In genomic region chr1:31651025-31651424, GRCh38 we compare ENCODE assay signal across 27 cellular contexts. TPM values are rescaled to one million over a fixed set of nuclear protein-coding genes. Genes with fewer than 3 reads are reported as not detected.
DNase-seq lines count a peak whose midpoint lies in the region; ATAC-seq and TF ChIP-seq lines count a peak whose summit lies in the region.
"Had no signal": no experiment of that assay in that cellular context is flagged by ENCODE, and none has a peak within 500 bp of the region (broad histone marks: within the 10 kb centered on the region; RNA-seq: fewer than 3 reads in every experiment).

No MANE protein-coding gene starts in this region.

- DNase-seq in cardiac muscle cell (ENCODE audit: low read depth in 1 of 2, low spot score in 1 of 2): no peak
- no peak for DNase-seq in right atrium auricular region (ENCODE audit: low spot score)
- peak; percentile 95 to 98 for DNase-seq in trophoblast cell
- DNase-seq in thyroid gland: peak; percentile 63 to 71
- no peak for DNase-seq in WTC11 (ENCODE audit: low spot score)
- DNase-seq: 8988T; activated CD4-positive, alpha-beta T cell treated with anti-CD3 and anti-CD28 coated beads for 48 hours; activated naive CD4-positive, alpha-beta T cell treated with anti-CD3 and anti-CD28 coated beads, Interleukin-2, amount 10 ng/mL, durations not matched to agents 7 days and 5 days; activated T-cell treated with anti-CD3 and anti-CD28 coated beads, Interleukin-2, amount 50 U/mL, for 4 hours; amygdala; CD4-positive, alpha-beta T cell; central memory CD4-positive, alpha-beta T cell; dermis blood vessel endothelial cell; left ventricle myocardium superior; NCI-H1048; NCI-H2029; NCI-H2227 treated with DMSO at 0.1 percent for 48 hours; NCI-H69; stimulated activated CD4-positive, alpha-beta T cell treated with anti-CD3 and anti-CD28 coated beads, Interleukin-4, amount 100 ng/mL, for 4 hours; stimulated activated naive CD4-positive, alpha-beta T cell treated with Interleukin-2 at 50 U/mL for 16 hours; upper lobe of left lung had no signal

- H3K36me3 ChIP-seq in cardiac muscle cell (no peaks in the 10 kb centered on the region), right atrium auricular region (peaks cover 13% of the 10 kb centered on the region), gastroesophageal sphincter (peaks cover 0 to 43% of the 10 kb centered on the region in 2 donors), trophoblast cell (ENCODE audit: control insufficient read depth in 1 of 2, insufficient read depth in 2 of 2, low read length in 2 of 2) (peaks cover 21 to 28% of the 10 kb centered on the region in 2 experiments), thyroid gland (no peaks in the 10 kb centered on the region)
- H3K36me3 ChIP-seq: upper lobe of left lung had no signal

- no peak for ATAC-seq in gastroesophageal sphincter
- ATAC-seq in HG03521 (IDR thresholded peaks at IDR 0.05; ENCODE audit: unreplicated experiment): no peak
- no peak for ATAC-seq in GM18502 (IDR thresholded peaks at IDR 0.05; ENCODE audit: poor library complexity, unreplicated experiment)
- ATAC-seq in WTC11: no peak
- ATAC-seq: activated T-cell treated with anti-CD3 and anti-CD28 coated beads, Interleukin-2, amount 50 U/mL, for 4 hours; HCT116; left ventricle myocardium superior had no signal

- no peak overlapping the region for H3K4me3 Mint-ChIP-seq in WTC11
- H3K4me3 Mint-ChIP-seq: activated naive CD4-positive, alpha-beta T cell treated with anti-CD3 and anti-CD28 coated beads, Interleukin-2, amount 10 ng/mL, durations not matched to agents 7 days and 5 days; activated T-cell treated with anti-CD3 and anti-CD28 coated beads, Interleukin-2, amount 50 U/mL, for 4 hours; CD4-positive, alpha-beta T cell had no signal

- TF ChIP-seq POLR2A in gastroesophageal sphincter (IDR thresholded peaks at IDR 0.05): no peak
- TF ChIP-seq POLR2A in thyroid gland (IDR thresholded peaks at IDR 0.05): no peak

- no peak overlapping the region for H3K18ac ChIP-seq in trophoblast cell (ENCODE audit: low read length)

- H3K4me1 Mint-ChIP-seq in WTC11: no peaks in the 10 kb centered on the region

- no peak overlapping the region for H3K27ac Mint-ChIP-seq in WTC11
- H3K27ac Mint-ChIP-seq: activated naive CD4-positive, alpha-beta T cell treated with anti-CD3 and anti-CD28 coated beads, Interleukin-2, amount 10 ng/mL, durations not matched to agents 7 days and 5 days; CD4-positive, alpha-beta T cell had no signal

- CTCF ChIA-PET in WTC11 (lab: Charles Lee): interaction anchor here (0.9 to 1.5 kb wide), 8 partner anchors 13 to 65 kb away, joined by 3 to 5 read pairs (median 4); partner anchors contain the start of gene COL16A1

- no peak overlapping the region for H2BK12ac ChIP-seq in trophoblast cell (ENCODE audit: low read length)

- no peak overlapping the region for H2AFZ ChIP-seq in trophoblast cell (ENCODE audit: insufficient read depth, low read length, poor library complexity)

- peaks cover 65% of the 10 kb centered on the region for H3K79me1 ChIP-seq in trophoblast cell (ENCODE audit: low read length)

- no peak overlapping the region for H3K4ac ChIP-seq in trophoblast cell (ENCODE audit: low read depth, low read length)

- no peak overlapping the region for H3K9ac ChIP-seq in trophoblast cell (ENCODE audit: low read length)

- H4K91ac ChIP-seq in trophoblast cell (ENCODE audit: low read depth, low read length): no peak overlapping the region

- peak overlapping the region; percentile 58 for H3K27ac ChIP-seq in cardiac muscle cell
- no peak overlapping the region for H3K27ac ChIP-seq in right atrium auricular region
- H3K27ac ChIP-seq in gastroesophageal sphincter: peak overlapping the region in 3 of 4 donors; percentile 2 to 29 (median 25)
- peak overlapping the region; percentile 97 for H3K27ac ChIP-seq in trophoblast cell (ENCODE audit: low read depth, low read length)
- peak overlapping the region; percentile 84 to 98 (median 91) for H3K27ac ChIP-seq in thyroid gland
- H3K27ac ChIP-seq: upper lobe of left lung had no signal

- H4K12ac ChIP-seq in trophoblast cell (ENCODE audit: low read depth, low read length): no peak overlapping the region

- TF ChIP-seq EP300 in gastroesophageal sphincter (IDR thresholded peaks at IDR 0.05): no peak

- H3K4me3 ChIP-seq in cardiac muscle cell (no peak overlapping the region), right atrium auricular region (no peak overlapping the region), gastroesophageal sphincter (no peak overlapping the region), trophoblast cell (ENCODE audit: low read depth, low read length) (no peak overlapping the region), thyroid gland (replicated peaks in 1 of 3) (no peak overlapping the region)
- H3K4me3 ChIP-seq: upper lobe of left lung had no signal

- H3K9me3 ChIP-seq in cardiac muscle cell (ENCODE audit: low read depth) (no peaks in the 10 kb centered on the region), right atrium auricular region (no peaks in the 10 kb centered on the region), gastroesophageal sphincter (no peaks in the 10 kb centered on the region), trophoblast cell (ENCODE audit: insufficient read depth, low read depth, low read length) (no peaks in the 10 kb centered on the region), thyroid gland (no peaks in the 10 kb centered on the region)
- H3K9me3 ChIP-seq: upper lobe of left lung had no signal

- H3K23ac ChIP-seq in trophoblast cell (ENCODE audit: low read length): no peak overlapping the region

- H3K79me2 ChIP-seq in trophoblast cell (ENCODE audit: control insufficient read depth, insufficient read depth, low read length, poor library complexity): peaks cover 12% of the 10 kb centered on the region

- H3K4me2 ChIP-seq in trophoblast cell (ENCODE audit: low read length): peak overlapping the region; percentile 5

- peak overlapping the region; percentile 99 for H2BK120ac ChIP-seq in trophoblast cell (ENCODE audit: insufficient read depth, low read length, poor library complexity)

- no peak overlapping the region for H2AK5ac ChIP-seq in trophoblast cell (ENCODE audit: low read length)

- peak overlapping the region; percentile 98 for H2BK5ac ChIP-seq in trophoblast cell (ENCODE audit: low read depth, low read length, poor library complexity)

- H4K8ac ChIP-seq in trophoblast cell (ENCODE audit: low read depth, low read length): no peak overlapping the region

- no peaks in the 10 kb centered on the region; the same call in 1 of the 2 replicates for H3K9me3 Mint-ChIP-seq in WTC11
- H3K9me3 Mint-ChIP-seq: CD4-positive, alpha-beta T cell had no signal

- TF ChIP-seq CTCF in cardiac muscle cell (IDR thresholded peaks at IDR 0.05; ENCODE audit: low read depth, low read length): no peak
- TF ChIP-seq CTCF in right atrium auricular region (IDR thresholded peaks at IDR 0.05): no peak
- TF ChIP-seq CTCF in gastroesophageal sphincter (IDR thresholded peaks at IDR 0.05): no peak
- no peak for TF ChIP-seq CTCF in thyroid gland (IDR thresholded peaks at IDR 0.05)
- no peak for TF ChIP-seq CTCF in WTC11 (IDR thresholded peaks at IDR 0.05)

- WGBS in gastroesophageal sphincter (ENCODE audit: low coverage in 1 of 2), 2 donors: 6% methylated on average over 1 of the region's 1 CpG; no CpG with 5 or more reads in 1 of the 2 donors
- WGBS in trophoblast cell (ENCODE audit: extremely low coverage, insufficient coverage, insufficient read length): no CpG with 5 or more reads among the region's 1 CpG
- WGBS in thyroid gland, 2 donors: 14 to 17% methylated on average over 1 of the region's 1 CpG

- H3K14ac ChIP-seq in trophoblast cell (ENCODE audit: low read length): no peak overlapping the region

- peaks cover 15% of the 10 kb centered on the region for H3K4me1 ChIP-seq in cardiac muscle cell (ENCODE audit: low read depth)
- peaks cover 0 to 29% of the 10 kb centered on the region in 2 donors for H3K4me1 ChIP-seq in right atrium auricular region
- H3K4me1 ChIP-seq in gastroesophageal sphincter: peaks cover 0 to 17% (median 0%) of the 10 kb centered on the region in 3 donors
- peaks cover 40 to 51% of the 10 kb centered on the region in 2 experiments for H3K4me1 ChIP-seq in trophoblast cell (ENCODE audit: control insufficient read depth in 1 of 2, insufficient read depth in 2 of 2, low read length in 2 of 2)
- peaks cover 55 to 89% of the 10 kb centered on the region in 2 donors for H3K4me1 ChIP-seq in thyroid gland
- H3K4me1 ChIP-seq: upper lobe of left lung had no signal

- POLR2A ChIA-PET in WTC11 (lab: Charles Lee): no interaction called here

- H3K36me3 Mint-ChIP-seq in WTC11: no peaks in the 10 kb centered on the region
- H3K36me3 Mint-ChIP-seq: activated naive CD4-positive, alpha-beta T cell treated with anti-CD3 and anti-CD28 coated beads, Interleukin-2, amount 10 ng/mL, durations not matched to agents 7 days and 5 days had no signal

- no peaks in the 10 kb centered on the region; the same call in 1 of the 2 replicates for H3K27me3 Mint-ChIP-seq in WTC11 (ENCODE audit: low read depth)
- H3K27me3 Mint-ChIP-seq: CD4-positive, alpha-beta T cell had no signal

- H3K27me3 ChIP-seq in cardiac muscle cell (no peaks in the 10 kb centered on the region), right atrium auricular region (no peaks in the 10 kb centered on the region), gastroesophageal sphincter (no peaks in the 10 kb centered on the region), trophoblast cell (ENCODE audit: insufficient read depth, low read length) (no peaks in the 10 kb centered on the region), thyroid gland (no peaks in the 10 kb centered on the region)
- H3K27me3 ChIP-seq: upper lobe of left lung had no signal

- intact Hi-C loops in thyroid gland (cut with DNase I): no loop called here

TF ChIP-seq in WTC11, 78 proteins besides CTCF, POLR2A, EP300 and RAD21 (continues in another document):
- no peak for TF ChIP-seq JUN (CRISPR knock-in tag; IDR thresholded peaks at IDR 0.05)

RNA-seq across cellular contexts. Expression of gene PEF1, which starts 6.3 kb away (rescaled TPM):
- total RNA-seq in cardiac muscle cell (89.5 and 97.8 TPM in 2 replicates), right atrium auricular region (10 to 100 TPM; 42.9 to 66.8 TPM), gastroesophageal sphincter (100 to 1,000 TPM in 1 of 4 donors, 10 to 100 TPM in 3; 71.3 to 109 (median 88.7) TPM), thyroid gland (100 to 1,000 TPM; 180 to 355 (median 312) TPM), WTC11 (2021) (33.7 to 37.0 TPM (median 35.5 TPM) in 3 replicates)
- polyA plus RNA-seq in cardiac muscle cell: 89.3 and 109 TPM in 2 replicates
- 66.7 and 70.3 TPM in 2 replicates for polyA plus RNA-seq in trophoblast cell (2013)

RNA-seq across cellular contexts. Expression of gene HCRTR1, which starts 33.5 kb away (rescaled TPM):
- not detected in 2 replicates for total RNA-seq in cardiac muscle cell
- polyA plus RNA-seq in cardiac muscle cell: not detected in 2 replicates
- under 1 TPM in 1 of 2 donors, not detected in 1; 0.43 TPM for total RNA-seq in right atrium auricular region
- under 1 TPM in 3 of 4 donors, not detected in 1; 0.23 to 0.82 (median 0.67) TPM for total RNA-seq in gastroesophageal sphincter
- 1.4 and 1.5 TPM in 2 replicates for polyA plus RNA-seq in trophoblast cell (2013)
- 1 to 10 TPM in 2 of 4 donors, under 1 TPM in 2; 0.40 to 5.6 (median 1.3) TPM for total RNA-seq in thyroid gland
- total RNA-seq in WTC11 (2021): 0.13 to 0.23 TPM (median 0.14 TPM) in 3 replicates
- total RNA-seq: activated T-cell treated with anti-CD3 and anti-CD28 coated beads, Interleukin-2, amount 50 U/mL, for 4 hours; CD4-positive, alpha-beta T cell; mononuclear cell; T-helper 2 cell treated with Interferon-gamma antibody and Interleukin-4, amounts not matched to agents 100 ng/mL and 5 ng/mL, for 36 hours had no signal

RNA-seq across cellular contexts. Expression of gene COL16A1, which starts 52.8 kb away (rescaled TPM):
- total RNA-seq in cardiac muscle cell: 75.8 and 120 TPM in 2 replicates
- polyA plus RNA-seq in cardiac muscle cell: 67.7 and 119 TPM in 2 replicates
- total RNA-seq in right atrium auricular region: 10 to 100 TPM; 31.2 to 34.4 TPM
- 100 to 1,000 TPM in 3 of 4 donors, 10 to 100 TPM in 1; 67.2 to 169 (median 149) TPM for total RNA-seq in gastroesophageal sphincter
- 43.1 and 44.2 TPM in 2 replicates for polyA plus RNA-seq in trophoblast cell (2013)
- 100 to 1,000 TPM in 2 of 4 donors, 10 to 100 TPM in 2; 61.3 to 121 (median 97.1) TPM for total RNA-seq in thyroid gland
- total RNA-seq in WTC11 (2021): 8.8 to 11.0 TPM (median 9.6 TPM) in 3 replicates
- total RNA-seq: CD4-positive, alpha-beta T cell; T-helper 2 cell treated with Interferon-gamma antibody and Interleukin-4, amounts not matched to agents 100 ng/mL and 5 ng/mL, for 36 hours had no signal

Comparison
In these comparisons a context has a peak if more than half of its experiments do, and no peak if none do; other contexts are left out.
1. H3K27ac ChIP-seq: peak in cardiac muscle cell (single experiment), gastroesophageal sphincter (3 of 4), trophoblast cell (single experiment) and thyroid gland (3 of 3); none in right atrium auricular region (0 of 2).
2. DNase-seq: peak in trophoblast cell (2 of 2) and thyroid gland (2 of 2); none in cardiac muscle cell (0 of 2), right atrium auricular region (single experiment) and WTC11 (single experiment).